ENCODE assay signal across 8 cellular contexts in the genomic region with DNA sequence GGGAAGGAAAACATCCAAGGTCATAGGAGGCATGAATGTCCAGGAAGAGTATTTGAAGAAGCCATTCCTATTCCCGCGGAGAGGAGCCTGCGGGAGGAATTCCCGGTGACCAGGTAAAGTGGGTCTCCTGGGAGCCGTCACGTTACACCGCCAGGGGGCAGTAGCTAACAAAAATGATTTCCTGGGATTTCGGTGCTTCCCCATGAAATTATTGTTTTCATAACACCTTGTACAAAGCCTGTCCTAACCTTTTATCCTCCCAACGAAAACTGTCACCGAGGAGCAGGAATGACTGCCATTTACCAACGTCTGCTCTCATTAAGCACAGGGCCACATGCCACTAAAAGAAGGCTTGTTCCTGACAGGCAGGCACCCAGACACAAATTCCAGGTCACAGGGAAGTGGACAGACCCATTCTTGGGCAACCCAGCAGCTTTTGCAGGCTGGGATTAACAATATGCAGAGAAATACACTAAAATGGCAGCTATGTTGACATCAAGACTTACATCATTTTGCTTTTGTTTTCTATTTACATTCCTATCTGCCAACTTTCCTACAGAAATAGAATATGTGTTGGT. TPM values are rescaled to one million over a fixed set of nuclear protein-coding genes. Genes with fewer than 3 reads are reported as not detected.
A peak's percentile ranks its signal among the peaks of the same experiment; 100 is the strongest.
DNase-seq lines count a peak whose midpoint lies in the region; ATAC-seq and TF ChIP-seq lines count a peak whose summit lies in the region.

No MANE protein-coding gene starts in this region.

- no peaks in the 10 kb centered on the region for H3K79me2 ChIP-seq in Karpas-422 (ENCODE audit: low read length)

- peaks cover 22% of the 10 kb centered on the region for H3K4me1 Mint-ChIP-seq in chondrocyte (ENCODE audit: low read depth)

- ATAC-seq in lower lobe of right lung (peak; percentile 57 to 72), HG03095 (IDR thresholded peaks at IDR 0.05; ENCODE audit: unreplicated experiment) (no peak), HG02678 (IDR thresholded peaks at IDR 0.05; ENCODE audit: unreplicated experiment) (no peak)

- peak overlapping the region; percentile 49 for H3K27ac Mint-ChIP-seq in chondrocyte (ENCODE audit: unreplicated experiment)

- DNase-seq in BJ (ENCODE audit: low read depth) = no peak
- DNase-seq in Karpas-422 = peak; percentile 45
- DNase-seq in chondrocyte (ENCODE audit: low spot score) = no peak
- no peak for DNase-seq in lower lobe of right lung
- no peak for DNase-seq in NCI-H345 treated with DMSO at 0.1 percent for 48 hours (lab: John Stamatoyannopoulos, UW; ENCODE audit: unreplicated experiment)
- DNase-seq in activated T-cell treated with anti-CD3 and anti-CD28 coated beads, Interleukin-2, amount 50 U/mL, for 48 hours = no peak

- no peak overlapping the region for H3K9ac ChIP-seq in Karpas-422 (ENCODE audit: low read length)

- H2AFZ ChIP-seq in Karpas-422 (ENCODE audit: low read length) = no peak overlapping the region

- H4K20me1 ChIP-seq in Karpas-422 (ENCODE audit: insufficient read depth, low read depth, low read length) = no peaks in the 10 kb centered on the region

- peak; percentile 77 for TF ChIP-seq CTCF in BJ (IDR thresholded peaks at IDR 0.05; ENCODE audit: insufficient read depth, low read depth, low read length)
- peak; percentile 88 for TF ChIP-seq CTCF in chondrocyte (IDR thresholded peaks at IDR 0.05)
- TF ChIP-seq CTCF in lower lobe of right lung (IDR thresholded peaks at IDR 0.05) = peak; percentile 76

- POLR2A ChIA-PET in BJ (lab: Charles Lee) = no interaction called here

- CTCF ChIA-PET in BJ (lab: Yijun Ruan, JAX) = interaction anchor here (0.6 to 4.5 kb wide), 25 partner anchors 10 to 1360 kb away, joined by 3 to 55 read pairs (median 4); a partner anchor contains a TSS

- H3K36me3 ChIP-seq in BJ (ENCODE audit: control insufficient read depth, insufficient read depth, low read length) (no peaks in the 10 kb centered on the region), Karpas-422 (ENCODE audit: insufficient read depth, low read length) (no peaks in the 10 kb centered on the region), lower lobe of right lung (peaks cover 63% of the 10 kb centered on the region)

- H3K27me3 ChIP-seq in BJ (ENCODE audit: control insufficient read depth, insufficient read depth, low read length) = no peaks in the 10 kb centered on the region
- no peaks in the 10 kb centered on the region for H3K27me3 ChIP-seq in Karpas-422 (ENCODE audit: low read length)
- no peaks in the 10 kb centered on the region for H3K27me3 ChIP-seq in lower lobe of right lung (ENCODE audit: low read depth)

- H3K9me3 ChIP-seq in Karpas-422 (ENCODE audit: low read length) = no peaks in the 10 kb centered on the region
- no peaks in the 10 kb centered on the region for H3K9me3 ChIP-seq in lower lobe of right lung

- no peaks in the 10 kb centered on the region for H3K9me2 ChIP-seq in Karpas-422 (replicated peaks; ENCODE audit: insufficient read depth, low read length)

- H3K27ac ChIP-seq in Karpas-422 (ENCODE audit: low read length) (no peak overlapping the region), lower lobe of right lung (peak overlapping the region; percentile 41)

- peaks cover 6% of the 10 kb centered on the region for H3K9me3 Mint-ChIP-seq in chondrocyte (ENCODE audit: low read depth)

- no peak overlapping the region for H3K4me3 Mint-ChIP-seq in chondrocyte (ENCODE audit: unreplicated experiment)

- no peaks in the 10 kb centered on the region for H3K27me3 Mint-ChIP-seq in chondrocyte (ENCODE audit: low read depth)

- H3K4me2 ChIP-seq in Karpas-422 (ENCODE audit: low read depth, low read length, poor library complexity, severe bottlenecking) = no peak overlapping the region

- peaks cover 36% of the 10 kb centered on the region for H3K36me3 Mint-ChIP-seq in chondrocyte (ENCODE audit: low read depth)

- H3K4me1 ChIP-seq in Karpas-422 (ENCODE audit: low read length) (no peaks in the 10 kb centered on the region), lower lobe of right lung (peaks cover 32% of the 10 kb centered on the region)

- intact Hi-C loops in lower lobe of right lung (cut with DNase I) = no loop called here

- H3K4me3 ChIP-seq in BJ (ENCODE audit: low read depth, low read length) (no peak overlapping the region), Karpas-422 (ENCODE audit: low read length) (no peak overlapping the region), lower lobe of right lung (no peak overlapping the region)

RNA-seq across cellular contexts. Expression of a gene that starts 41.2 kb away (rescaled TPM):
- polyA plus RNA-seq in BJ (2011; rRNA removed) = 146 and 200 TPM in 2 replicates
- 22.7 and 36.6 TPM in 2 replicates for polyA minus RNA-seq in BJ (2011; rRNA and poly(A)+ RNA removed)
- not detected in 2 replicates for total RNA-seq in Karpas-422 (2014; rRNA removed; shearing (Covaris generic); ENCODE audit: low replicate concordance)
- total RNA-seq in chondrocyte = 77.7 to 119 TPM (median 84.6 TPM) in 3 replicates
- total RNA-seq in lower lobe of right lung = 208 TPM

Comparison
In these comparisons a context has a peak if more than half of its experiments do, and no peak if none do; other contexts are left out.
1. ATAC-seq: peak in lower lobe of right lung (2 of 2); none in HG03095 (single experiment) and HG02678 (single experiment).
2. RNA of a gene that starts 41.2 kb away (total RNA-seq): 208 TPM in lower lobe of right lung (single experiment) and 77.7 to 119 TPM in chondrocyte; not detected in Karpas-422; every median in the first group is over 10 times any median in the second.
3. Peak in every context shown above with its lines, with median percentiles within 50 percentile points of each other: CTCF ChIP-seq.